ENCODE assay signal across 8 cellular contexts in the genomic region with DNA sequence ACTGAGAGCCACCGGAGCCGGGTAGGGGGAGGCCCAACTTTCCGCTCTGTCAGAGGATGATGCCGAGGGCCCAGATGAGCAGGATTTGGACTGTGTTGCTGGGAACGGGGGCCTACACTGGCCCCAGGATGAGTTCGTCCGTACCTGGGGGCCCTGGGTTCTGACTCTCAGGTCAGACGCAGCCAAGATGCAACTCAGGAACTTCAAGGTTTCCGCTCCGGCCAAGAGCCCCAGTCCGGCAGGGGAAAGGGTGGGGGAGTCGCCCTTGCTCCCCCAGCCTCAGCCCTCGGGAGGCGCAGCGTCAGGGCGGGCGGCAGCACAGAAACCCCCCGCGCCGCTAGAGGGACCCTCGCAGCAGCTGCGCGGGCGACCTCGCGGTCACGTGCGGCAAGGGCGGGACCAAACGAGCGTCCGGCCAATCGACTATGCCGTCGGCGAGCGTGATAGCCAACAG. TPM values are rescaled to one million over a fixed set of nuclear protein-coding genes. Genes with fewer than 3 reads are reported as not detected.
DNase-seq lines count a peak whose midpoint lies in the region; ATAC-seq and TF ChIP-seq lines count a peak whose summit lies in the region.

No MANE protein-coding gene starts in this region.

- H3K36me3 ChIP-seq in GM23248 (ENCODE audit: low read depth) (no peaks in the 10 kb centered on the region), uterus (no peaks in the 10 kb centered on the region)

- peak in 2 of 4 experiments; percentile 44 to 71 for TF ChIP-seq CTCF in uterus (IDR thresholded peaks at IDR 0.05)

- in situ Hi-C loops in GM23248 (cut with MboI) = no loop called here

- 0 to 5% methylated on average over 31 to 36 of the region's 37 CpGs for WGBS in GM23248 (ENCODE audit: low coverage in 1 of 2, low lambda C conversion rate in 2 of 2, missing lambda C conversion rate in 2 of 2), 2 experiments
- WGBS in adipose tissue, 3 donors = 0% methylated on average over 36 to 37 of the region's 37 CpGs

- H3K27ac ChIP-seq in GM23248 (peak overlapping the region; percentile 97), adipose tissue (ENCODE audit: low read depth, low read length) (peak overlapping the region; percentile 98), uterus (peak overlapping the region; percentile 100)

- H4K20me1 ChIP-seq in GM23248 (ENCODE audit: insufficient read depth) = no peaks in the 10 kb centered on the region

- H3K79me2 ChIP-seq in GM23248 (ENCODE audit: insufficient read depth) = peaks cover 18% of the 10 kb centered on the region

- 0 out of 2 replicates have a peak, but pooled peaks cover 3% of the 10 kb centered on the region for H3F3A ChIP-seq in GM23248 (ENCODE audit: insufficient read depth)

- peak; percentile 95 for ATAC-seq in left cardiac atrium

- H3K9me2 ChIP-seq in GM23248 (ENCODE audit: insufficient read depth) = no peaks in the 10 kb centered on the region

- H3K4me1 ChIP-seq in GM23248 (ENCODE audit: insufficient read depth) (peaks cover 6% of the 10 kb centered on the region; the same call in 1 of the 2 replicates), uterus (peaks cover 0 to 7% of the 10 kb centered on the region in 2 donors)

- H3K9me3 ChIP-seq in GM23248 (ENCODE audit: low read depth) (no peaks in the 10 kb centered on the region), uterus (no peaks in the 10 kb centered on the region)

- peak overlapping the region; percentile 83 for H3K4me3 ChIP-seq in GM23248
- peak overlapping the region; percentile 78 to 90 for H3K4me3 ChIP-seq in uterus

- peak; percentile 51 to 57 for TF ChIP-seq POLR2A in uterus (IDR thresholded peaks at IDR 0.05)

- H2AFZ ChIP-seq in GM23248 = peak overlapping the region; percentile 97

- DNase-seq in GDM1 (lab: John Stamatoyannopoulos, UW) = peak; percentile 89
- peak; percentile 95 for DNase-seq in GM23248
- DNase-seq in Kasumi-1 (lab: John Stamatoyannopoulos, UW) = peak; percentile 81 to 88
- DNase-seq in SK-N-DZ (ENCODE audit: low spot score) = peak; percentile 96
- peak; percentile 96 for DNase-seq in left cardiac atrium
- peak; percentile 97 for DNase-seq in posterior vena cava (ENCODE audit: low spot score)
- peak; percentile 92 to 93 for DNase-seq in uterus

- peak overlapping the region; percentile 96 for H3K4me2 ChIP-seq in GM23248 (ENCODE audit: unreplicated experiment)

- intact Hi-C loops in left cardiac atrium (cut with DNase I) = loop anchor here in 1 of 2 donors (5.0 kb wide), 1 partner anchor 104 kb away; a partner anchor contains a TSS
- intact Hi-C loops in posterior vena cava (cut with DNase I) = no loop called here
- intact Hi-C loops in uterus (cut with DNase I; ENCODE audit: low total_unique reads) = no loop called here

- peak overlapping the region; percentile 96 for H3K9ac ChIP-seq in GM23248

- H3K27me3 ChIP-seq in GM23248 (replicated peaks; ENCODE audit: insufficient read depth) = no peaks in the 10 kb centered on the region
- H3K27me3 ChIP-seq in uterus = no peaks in the 10 kb centered on the region

RNA-seq across cellular contexts. Expression of a gene that starts 0.2 kb away (rescaled TPM):
- total RNA-seq in GM23248 (2014; rRNA removed; shearing (Covaris generic)) = 96.6 and 115 TPM in 2 replicates
- 143 and 155 TPM in 2 replicates for polyA plus RNA-seq in GM23248 (2016; fragmentation: Nextera tagmentation; extraction: Ambion mirVana)
- polyA plus RNA-seq in SK-N-DZ (2014; cell fraction: cytosol; rRNA removed) = 111 and 129 TPM in 2 replicates
- 62.7 and 74.3 TPM in 2 replicates for polyA plus RNA-seq in SK-N-DZ (2014; cell fraction: nucleus; rRNA removed)
- 100 to 1,000 TPM in 2 of 3 donors, 10 to 100 TPM in 1; 57.9 to 226 (median 169) TPM for polyA plus RNA-seq in adipose tissue
- 100 to 1,000 TPM; 110 to 116 TPM for total RNA-seq in left cardiac atrium
- 10 to 100 TPM; 81.9 to 88.2 TPM for total RNA-seq in posterior vena cava
- 100 to 1,000 TPM in 2 of 4 donors, 10 to 100 TPM in 2; 63.5 to 120 (median 93.8) TPM for total RNA-seq in uterus

RNA-seq across cellular contexts. Expression of a gene that starts 13.5 kb away (rescaled TPM):
- 14.9 and 17.5 TPM in 2 replicates for total RNA-seq in GM23248 (2014; rRNA removed; shearing (Covaris generic))
- polyA plus RNA-seq in GM23248 (2016; fragmentation: Nextera tagmentation; extraction: Ambion mirVana) = 17.2 and 17.7 TPM in 2 replicates
- 24.0 and 26.3 TPM in 2 replicates for polyA plus RNA-seq in SK-N-DZ (2014; cell fraction: cytosol; rRNA removed)
- 11.4 and 46.5 TPM in 2 replicates for polyA plus RNA-seq in SK-N-DZ (2014; cell fraction: nucleus; rRNA removed)
- 10 to 100 TPM; 14.3 to 27.7 (median 25.3) TPM for polyA plus RNA-seq in adipose tissue
- 10 to 100 TPM; 17.2 to 20.1 TPM for total RNA-seq in left cardiac atrium
- 10 to 100 TPM; 17.4 to 21.1 TPM for total RNA-seq in posterior vena cava
- total RNA-seq in uterus = 10 to 100 TPM; 13.1 to 27.6 (median 20.6) TPM

RNA-seq across cellular contexts. Expression of a gene that starts 16.9 kb away (rescaled TPM):
- total RNA-seq in GM23248 (2014; rRNA removed; shearing (Covaris generic)) = 4.0 TPM in 1 of 2 replicates, not detected in the other
- polyA plus RNA-seq in GM23248 (2016; fragmentation: Nextera tagmentation; extraction: Ambion mirVana) (0.57 and 0.79 TPM in 2 replicates), adipose tissue (1 to 10 TPM; 1.2 to 7.4 (median 5.5) TPM)
- 0.29 and 1.1 TPM in 2 replicates for polyA plus RNA-seq in SK-N-DZ (2014; cell fraction: cytosol; rRNA removed)
- 0.59 and 0.94 TPM in 2 replicates for polyA plus RNA-seq in SK-N-DZ (2014; cell fraction: nucleus; rRNA removed)
- total RNA-seq in left cardiac atrium (1 to 10 TPM; 1.4 to 1.6 TPM), posterior vena cava (1 to 10 TPM; 1.7 to 1.8 TPM), uterus (1 to 10 TPM in 1 of 4 donors, under 1 TPM in 1, not detected in 2; 0.90 to 3.7 TPM)

RNA-seq across cellular contexts. Expression of a gene that starts 27.3 kb away (rescaled TPM):
- total RNA-seq in GM23248 (2014; rRNA removed; shearing (Covaris generic)) = 8.0 and 14.9 TPM in 2 replicates
- 12.8 and 13.2 TPM in 2 replicates for polyA plus RNA-seq in GM23248 (2016; fragmentation: Nextera tagmentation; extraction: Ambion mirVana)
- polyA plus RNA-seq in SK-N-DZ (2014; cell fraction: cytosol; rRNA removed) = 54.1 and 71.4 TPM in 2 replicates
- polyA plus RNA-seq in SK-N-DZ (2014; cell fraction: nucleus; rRNA removed) = 36.7 and 45.3 TPM in 2 replicates
- 10 to 100 TPM in 1 of 3 donors, 1 to 10 TPM in 2; 7.8 to 10.7 (median 7.9) TPM for polyA plus RNA-seq in adipose tissue
- 1 to 10 TPM; 5.2 to 9.5 TPM for total RNA-seq in left cardiac atrium
- total RNA-seq in posterior vena cava = 1 to 10 TPM; 5.5 to 5.8 TPM
- total RNA-seq in uterus = 10 to 100 TPM in 1 of 4 donors, 1 to 10 TPM in 3; 1.5 to 22.3 (median 7.9) TPM

RNA-seq across cellular contexts. Expression of a gene that starts 41.8 kb away (rescaled TPM):
- not detected in 2 replicates for total RNA-seq in GM23248 (2014; rRNA removed; shearing (Covaris generic))
- polyA plus RNA-seq in GM23248 (2016; fragmentation: Nextera tagmentation; extraction: Ambion mirVana) = not detected in 2 replicates
- polyA plus RNA-seq in SK-N-DZ (2014; cell fraction: cytosol; rRNA removed) = 5.2 TPM in 1 of 2 replicates, not detected in the other
- polyA plus RNA-seq in SK-N-DZ (2014; cell fraction: nucleus; rRNA removed) = not detected in 2 replicates
- polyA plus RNA-seq in adipose tissue = under 1 TPM in 1 of 3 donors, not detected in 2; 0.08 TPM
- total RNA-seq in left cardiac atrium = not detected
- not detected for total RNA-seq in posterior vena cava
- total RNA-seq in uterus = under 1 TPM in 1 of 4 donors, not detected in 3; under 0.01 TPM

Comparison
In these comparisons a context has a peak if more than half of its experiments do, and no peak if none do; other contexts are left out.
1. Peak in every context shown above with its lines: DNase-seq, ATAC-seq, H3K4me3 ChIP-seq and H3K27ac ChIP-seq.